In the genomic region with DNA sequence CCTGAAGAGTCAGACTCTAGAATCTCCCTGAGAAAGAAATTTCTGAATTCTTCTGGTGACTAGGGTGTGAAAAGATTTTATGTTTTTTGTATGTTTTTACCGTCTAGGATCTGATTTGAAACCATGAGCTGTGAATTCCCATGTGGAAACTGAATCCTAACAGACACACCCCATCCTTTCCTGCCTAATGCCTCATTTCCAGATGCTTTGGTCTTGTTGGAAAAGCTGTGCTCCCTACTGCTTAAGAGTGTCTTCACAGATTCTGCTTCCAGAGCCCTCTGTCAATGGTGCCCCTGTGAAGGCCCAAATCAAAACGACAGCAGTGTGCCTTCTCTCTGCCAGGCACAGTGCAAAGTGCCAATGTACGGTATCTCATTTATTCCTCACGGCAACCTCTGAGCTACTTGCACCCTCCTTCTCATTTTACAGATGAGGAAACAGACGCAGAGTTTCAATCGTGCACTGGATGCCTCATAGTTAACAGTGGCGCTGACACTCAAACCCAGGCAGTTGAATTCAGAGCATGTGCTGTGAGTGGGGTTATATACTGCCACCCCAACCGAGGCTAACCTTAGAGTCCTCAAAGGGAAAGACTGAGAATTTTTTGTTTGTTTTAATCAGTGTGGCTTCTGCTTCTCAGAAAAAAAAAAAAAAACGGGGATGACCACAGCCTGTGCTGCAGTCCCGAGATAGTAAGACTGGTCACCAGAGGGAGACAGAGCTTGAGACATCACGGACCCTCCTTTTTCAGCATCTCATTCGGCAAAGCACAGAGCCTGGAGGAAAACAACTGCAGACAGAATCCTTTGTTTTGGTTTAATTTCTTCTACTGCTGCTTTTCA, we compare ENCODE assay signal across 8 cellular contexts.
A peak's percentile ranks its signal among the peaks of the same experiment; 100 is the strongest.
DNase-seq lines count a peak whose midpoint lies in the region; ATAC-seq and FAIRE-seq lines count a peak whose summit lies in the region.

No MANE protein-coding gene starts in this region.

- no peak overlapping the region for H3K14ac ChIP-seq in mesenchymal stem cell (ENCODE audit: low read length in 2 of 2)

- H3K4me1 Mint-ChIP-seq in immature natural killer cell, result no peaks in the 10 kb centered on the region

- FAIRE-seq in small intestine (lab: Jason Lieb, UNC), result no peak

- H4K8ac ChIP-seq in mesenchymal stem cell (ENCODE audit: low read length), result no peak overlapping the region

- H3K4me3 ChIP-seq in mesenchymal stem cell (ENCODE audit: insufficient read depth in 1 of 2, low read depth in 1 of 2, low read length in 2 of 2) (peak overlapping the region in 1 of 2 experiments; percentile 54), small intestine (ENCODE audit: low read depth in 1 of 2, low read length in 2 of 2) (no peak overlapping the region)

- H2AFZ ChIP-seq in mesenchymal stem cell (ENCODE audit: low read depth, low read length), result no peak overlapping the region

- H3K9ac ChIP-seq in mesenchymal stem cell (ENCODE audit: low read length), result peak overlapping the region; percentile 72

- H3K27me3 ChIP-seq in mesenchymal stem cell (ENCODE audit: control insufficient read depth in 1 of 2, insufficient read depth in 1 of 2, low read length in 2 of 2), result peaks cover 0 to 9% of the 10 kb centered on the region in 2 experiments
- H3K27me3 ChIP-seq in small intestine (ENCODE audit: control insufficient read depth in 2 of 2, insufficient read depth in 2 of 2, low read length in 2 of 2), result no peaks in the 10 kb centered on the region

- no peak overlapping the region for H2BK12ac ChIP-seq in mesenchymal stem cell (ENCODE audit: low read length in 2 of 2)

- H3K4me1 ChIP-seq in mesenchymal stem cell (ENCODE audit: control insufficient read depth, insufficient read depth, low read depth, low read length) (no peaks in the 10 kb centered on the region), small intestine (ENCODE audit: control insufficient read depth in 2 of 2, insufficient read depth in 1 of 2, low read depth in 1 of 2, low read length in 1 of 2) (no peaks in the 10 kb centered on the region)

- peaks cover 0 to 3% (median 0%) of the 10 kb centered on the region in 6 donors for H3K9me3 Mint-ChIP-seq in immature natural killer cell

- no peak overlapping the region for H2BK120ac ChIP-seq in mesenchymal stem cell (ENCODE audit: low read depth, low read length)

- H4K91ac ChIP-seq in mesenchymal stem cell (ENCODE audit: low read length), result no peak overlapping the region

- no peak overlapping the region for H3K4me2 ChIP-seq in mesenchymal stem cell (ENCODE audit: low read length, poor library complexity, severe bottlenecking)

- H3K4me3 Mint-ChIP-seq in immature natural killer cell, result no peak overlapping the region

- no peak overlapping the region for H3K23ac ChIP-seq in mesenchymal stem cell (ENCODE audit: low read length in 2 of 2)

- DNase-seq in Ammon's horn (ENCODE audit: low spot score), result peak; percentile 79
- DNase-seq in NCI-H748 (lab: John Stamatoyannopoulos, UW; ENCODE audit: unreplicated experiment), result peak; percentile 57
- peak; percentile 3 to 43 for DNase-seq in dermis microvascular lymphatic vessel endothelial cell (ENCODE audit: low read depth in 2 of 2)
- DNase-seq in mesenchymal stem cell, result peak; percentile 68
- DNase-seq in immature natural killer cell, result no peak
- no peak for DNase-seq in small intestine

- H3K27ac ChIP-seq in mesenchymal stem cell (ENCODE audit: low read length, poor library complexity, severe bottlenecking) (no peak overlapping the region), small intestine (ENCODE audit: low read depth in 1 of 2, low read length in 1 of 2) (no peak overlapping the region)

- peaks cover 0 to 5% (median 2%) of the 10 kb centered on the region in 3 donors for H3K27me3 Mint-ChIP-seq in immature natural killer cell (ENCODE audit: low read depth in 3 of 3)

- no peak overlapping the region for H2BK5ac ChIP-seq in mesenchymal stem cell (ENCODE audit: low read depth, low read length, poor library complexity, severe bottlenecking)

- 46% methylated on average over 11 of the region's 12 CpGs for WGBS in mesenchymal stem cell
- WGBS in small intestine, 3 donors, result 50 to 65% (median 60%) methylated on average over 12 of the region's 12 CpGs

- H2AK5ac ChIP-seq in mesenchymal stem cell (ENCODE audit: low read length, severe bottlenecking), result no peak overlapping the region

- H2BK15ac ChIP-seq in mesenchymal stem cell (ENCODE audit: low read depth, poor library complexity, severe bottlenecking), result no peak overlapping the region

- H3K4ac ChIP-seq in mesenchymal stem cell (ENCODE audit: low read depth in 1 of 2, low read length in 2 of 2), result no peak overlapping the region

- H3K18ac ChIP-seq in mesenchymal stem cell (ENCODE audit: low read depth in 1 of 2, low read length in 2 of 2), result no peak overlapping the region

- H3K27ac Mint-ChIP-seq in immature natural killer cell, result no peak overlapping the region

- ATAC-seq in GM19463 (IDR thresholded peaks at IDR 0.05; ENCODE audit: unreplicated experiment), result peak; percentile 62
- no peak for ATAC-seq in GM21528 (IDR thresholded peaks at IDR 0.05; ENCODE audit: low FRiP score, unreplicated experiment)

- H3K79me1 ChIP-seq in mesenchymal stem cell (replicated peaks; ENCODE audit: low read length, poor library complexity, severe bottlenecking), result no peaks in the 10 kb centered on the region

- H3K9me3 ChIP-seq in mesenchymal stem cell (ENCODE audit: control insufficient read depth, low read length) (no peaks in the 10 kb centered on the region), small intestine (ENCODE audit: control insufficient read depth, low read depth) (no peaks in the 10 kb centered on the region)

- H3K36me3 ChIP-seq in mesenchymal stem cell (ENCODE audit: control insufficient read depth in 1 of 2, insufficient read depth in 2 of 2, low read depth in 1 of 2, low read length in 2 of 2) (no peaks in the 10 kb centered on the region), small intestine (ENCODE audit: control insufficient read depth in 2 of 2, insufficient read depth in 2 of 2, low read length in 2 of 2) (no peaks in the 10 kb centered on the region)

- no peaks in the 10 kb centered on the region for H3K36me3 Mint-ChIP-seq in immature natural killer cell

Comparison
In these comparisons a context has a peak if more than half of its experiments do, and no peak if none do; other contexts are left out.
1. DNase-seq: peak in Ammon's horn (single experiment), NCI-H748 (single experiment), dermis microvascular lymphatic vessel endothelial cell (2 of 2) and mesenchymal stem cell (single experiment); none in immature natural killer cell (0 of 3) and small intestine (single experiment).